In the genomic region with DNA sequence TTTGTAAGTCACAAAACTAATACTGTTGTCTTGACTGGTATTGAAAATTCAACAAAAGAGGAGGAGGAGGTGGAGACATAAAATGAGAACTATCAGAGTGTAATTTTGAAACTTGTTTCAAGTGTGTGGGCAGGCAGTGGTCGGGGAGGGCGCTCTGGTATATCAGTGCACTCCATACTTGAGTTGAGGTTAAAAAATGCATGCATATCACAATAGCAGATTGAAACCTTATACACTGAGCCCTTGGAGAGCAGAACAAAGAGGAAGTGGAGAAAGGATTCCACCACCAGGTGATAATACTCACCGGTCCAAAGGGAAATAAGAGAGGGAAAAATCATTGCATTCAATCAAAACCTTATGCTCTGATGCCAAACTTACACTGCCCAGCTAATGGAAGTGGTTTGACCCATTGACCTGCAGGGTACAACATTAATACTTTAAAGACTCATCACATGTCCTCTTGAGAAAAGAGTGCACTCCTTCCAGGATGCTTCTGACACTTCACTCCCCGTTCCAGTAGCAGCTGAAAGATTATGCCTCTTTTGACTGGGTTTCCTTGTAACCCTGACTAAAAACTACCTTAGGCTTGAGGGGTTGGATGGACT, we compare ENCODE assay signal across 13 cellular contexts.
DNase-seq lines count a peak whose midpoint lies in the region; ATAC-seq and TF ChIP-seq lines count a peak whose summit lies in the region.
"Had no signal": no experiment of that assay in that cellular context is flagged by ENCODE, and none has a peak within 500 bp of the region (broad histone marks: within the 10 kb centered on the region; RNA-seq: fewer than 3 reads in every experiment).

No MANE protein-coding gene starts in this region.

- H3K27me3 Mint-ChIP-seq in activated CD8-positive, alpha-beta T cell treated with anti-CD3 and anti-CD28 coated beads, Interleukin-2, amount 10 ng/mL, durations not matched to agents 7 days and 5 days (ENCODE audit: low read depth), result peaks cover 18% of the 10 kb centered on the region
- peaks cover 38% of the 10 kb centered on the region for H3K27me3 Mint-ChIP-seq in stimulated activated naive CD8-positive, alpha-beta T cell treated with anti-CD3 and anti-CD28 coated beads, Interleukin-15, amount 100 ng/mL, for 72 hours

- no peaks in the 10 kb centered on the region for H3K4me1 ChIP-seq in breast epithelium

- CTCF ChIA-PET in activated CD8-positive, alpha-beta T cell treated with anti-CD3 and anti-CD28 coated beads, Interleukin-2, amount 10 ng/mL, durations not matched to agents 7 days and 5 days (lab: Charles Lee), result interaction anchor here (1.9 to 3.8 kb wide), 2 partner anchors 11 to 104 kb away, joined by 4 to 15 read pairs; no protein-coding TSS in a partner anchor

- H3K4me1 Mint-ChIP-seq in activated CD8-positive, alpha-beta T cell treated with anti-CD3 and anti-CD28 coated beads, Interleukin-2, amount 10 ng/mL, durations not matched to agents 7 days and 5 days (ENCODE audit: low read depth), result peaks cover 8% of the 10 kb centered on the region
- H3K4me1 Mint-ChIP-seq in stimulated activated naive CD8-positive, alpha-beta T cell treated with anti-CD3 and anti-CD28 coated beads, Interleukin-15, amount 100 ng/mL, for 72 hours, result peaks cover 15% of the 10 kb centered on the region
- H3K4me1 Mint-ChIP-seq: B cell, natural killer cell had no signal

- peak; percentile 74 for ATAC-seq in HG02938 (IDR thresholded peaks at IDR 0.05; ENCODE audit: unreplicated experiment)
- no peak for ATAC-seq in activated CD8-positive, alpha-beta T cell treated with anti-CD3 and anti-CD28 coated beads, Interleukin-2, amount 10 ng/mL, durations not matched to agents 7 days and 5 days
- ATAC-seq in stimulated activated naive CD8-positive, alpha-beta T cell treated with anti-CD3 and anti-CD28 coated beads, Interleukin-15, amount 100 ng/mL, for 72 hours, result peak; percentile 98
- ATAC-seq: natural killer cell had no signal

- H3K9me3 Mint-ChIP-seq in activated CD8-positive, alpha-beta T cell treated with anti-CD3 and anti-CD28 coated beads, Interleukin-2, amount 10 ng/mL, durations not matched to agents 7 days and 5 days (ENCODE audit: insufficient read depth), result no peaks in the 10 kb centered on the region
- peaks cover 0 to 5% of the 10 kb centered on the region in 2 donors for H3K9me3 Mint-ChIP-seq in stimulated activated naive CD8-positive, alpha-beta T cell treated with anti-CD3 and anti-CD28 coated beads, Interleukin-15, amount 100 ng/mL, for 72 hours
- H3K9me3 Mint-ChIP-seq: natural killer cell had no signal

- no peaks in the 10 kb centered on the region for H3K9me3 ChIP-seq in breast epithelium

- no peak overlapping the region for H3K4me3 Mint-ChIP-seq in activated CD8-positive, alpha-beta T cell treated with anti-CD3 and anti-CD28 coated beads, Interleukin-2, amount 10 ng/mL, durations not matched to agents 7 days and 5 days
- peak overlapping the region in 1 of 2 donors; percentile 6 for H3K4me3 Mint-ChIP-seq in stimulated activated naive CD8-positive, alpha-beta T cell treated with anti-CD3 and anti-CD28 coated beads, Interleukin-15, amount 100 ng/mL, for 72 hours
- H3K4me3 Mint-ChIP-seq: B cell, natural killer cell had no signal

- intact Hi-C loops in breast epithelium (cut with DNase I; ENCODE audit: low total_unique reads), result no loop called here

- TF ChIP-seq POLR2A in breast epithelium (IDR thresholded peaks at IDR 0.05), result no peak

- no peaks in the 10 kb centered on the region for H3K36me3 ChIP-seq in breast epithelium
- H3K36me3 ChIP-seq: cardiac muscle cell had no signal

- H3K36me3 Mint-ChIP-seq in activated CD8-positive, alpha-beta T cell treated with anti-CD3 and anti-CD28 coated beads, Interleukin-2, amount 10 ng/mL, durations not matched to agents 7 days and 5 days (ENCODE audit: low read depth), result no peaks in the 10 kb centered on the region
- H3K36me3 Mint-ChIP-seq: natural killer cell had no signal

- POLR2A ChIA-PET in activated CD8-positive, alpha-beta T cell treated with anti-CD3 and anti-CD28 coated beads, Interleukin-2, amount 10 ng/mL, durations not matched to agents 7 days and 5 days (lab: Charles Lee), result no interaction called here

- no peaks in the 10 kb centered on the region for H3K27me3 ChIP-seq in breast epithelium

- TF ChIP-seq CTCF in breast epithelium (IDR thresholded peaks at IDR 0.05), result no peak

- peak; percentile 5 for DNase-seq in stimulated activated CD4-positive, alpha-beta T cell treated with anti-CD3 and anti-CD28 coated beads, Interleukin-12 subunit alpha, Interleukin-12 subunit beta, amount 100 ng/mL, for 4 hours
- DNase-seq in stimulated activated CD4-positive, alpha-beta T cell treated with anti-CD3 and anti-CD28 coated beads, Interleukin-4, amount 100 ng/mL, for 4 hours, result no peak
- peak; percentile 38 for DNase-seq in activated CD8-positive, alpha-beta T cell treated with anti-CD3 and anti-CD28 coated beads, Interleukin-2, amount 10 ng/mL, durations not matched to agents 7 days and 5 days
- DNase-seq in stimulated activated naive CD8-positive, alpha-beta T cell treated with anti-CD3 and anti-CD28 coated beads, Interleukin-15, amount 100 ng/mL, for 72 hours, result peak; percentile 40 to 62
- no peak for DNase-seq in breast epithelium (ENCODE audit: low spot score in 2 of 2)
- no peak for DNase-seq in mesenteric fat pad (ENCODE audit: low spot score)
- no peak for DNase-seq in ureter (ENCODE audit: low spot score)
- DNase-seq: natural killer cell, NCI-H526 treated with DMSO at 0.1 percent for 48 hours had no signal

- no peak overlapping the region for H3K27ac ChIP-seq in breast epithelium
- H3K27ac ChIP-seq: cardiac muscle cell, VCaP had no signal

- H3K27ac Mint-ChIP-seq in activated CD8-positive, alpha-beta T cell treated with anti-CD3 and anti-CD28 coated beads, Interleukin-2, amount 10 ng/mL, durations not matched to agents 7 days and 5 days, result no peak overlapping the region
- H3K27ac Mint-ChIP-seq in stimulated activated naive CD8-positive, alpha-beta T cell treated with anti-CD3 and anti-CD28 coated beads, Interleukin-15, amount 100 ng/mL, for 72 hours, result no peak overlapping the region
- H3K27ac Mint-ChIP-seq: B cell, natural killer cell had no signal

- H3K4me3 ChIP-seq in breast epithelium, result no peak overlapping the region
- H3K4me3 ChIP-seq: cardiac muscle cell had no signal

Comparison
In these comparisons a context has a peak if more than half of its experiments do, and no peak if none do; other contexts are left out.
1. DNase-seq: peak in stimulated activated CD4-positive, alpha-beta T cell treated with anti-CD3 and anti-CD28 coated beads, Interleukin-12 subunit alpha, Interleukin-12 subunit beta, amount 100 ng/mL, for 4 hours (single experiment), activated CD8-positive, alpha-beta T cell treated with anti-CD3 and anti-CD28 coated beads, Interleukin-2, amount 10 ng/mL, durations not matched to agents 7 days and 5 days (single experiment) and stimulated activated naive CD8-positive, alpha-beta T cell treated with anti-CD3 and anti-CD28 coated beads, Interleukin-15, amount 100 ng/mL, for 72 hours (2 of 2); none in stimulated activated CD4-positive, alpha-beta T cell treated with anti-CD3 and anti-CD28 coated beads, Interleukin-4, amount 100 ng/mL, for 4 hours (0 of 2), breast epithelium (0 of 2), mesenteric fat pad (single experiment) and ureter (single experiment).